In the genomic region with DNA sequence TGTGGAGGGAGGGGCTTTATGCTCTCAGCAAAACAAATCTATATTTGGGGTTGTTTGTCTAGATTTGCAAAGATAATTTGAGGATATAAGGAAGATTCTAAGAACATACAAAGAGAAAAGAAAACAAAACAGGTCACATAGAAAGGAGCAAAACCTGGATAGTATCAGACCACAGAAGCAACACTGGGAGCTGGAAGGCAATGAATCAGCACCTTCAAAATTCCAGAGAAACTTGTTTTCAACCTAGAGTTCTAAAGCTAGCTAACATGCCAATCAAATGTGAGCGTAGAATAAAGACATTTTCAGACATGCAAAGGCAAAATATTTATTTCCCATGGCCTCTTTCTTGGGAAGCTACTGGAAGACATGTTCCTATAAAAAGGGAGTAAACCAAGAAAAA, we compare ENCODE assay signal across 29 cellular contexts.
"Had no signal": no experiment of that assay in that cellular context is flagged by ENCODE, and none has a peak within 500 bp of the region (broad histone marks: within the 10 kb centered on the region; RNA-seq: fewer than 3 reads in every experiment).

No MANE protein-coding gene starts in this region.

- DNase-seq: activated CD4-positive, alpha-beta T cell treated with anti-CD3 and anti-CD28 coated beads for 48 hours; activated CD4-positive, alpha-beta T cell treated with anti-CD3 and anti-CD28 coated beads, Interleukin-2, amount 50 U/mL, for 48 hours; activated CD8-positive, alpha-beta memory T cell treated with anti-CD3 and anti-CD28 coated beads, Interleukin-2, amount 50 U/mL, for 4 hours; activated effector memory CD4-positive, alpha-beta T cell treated with anti-CD3 and anti-CD28 coated beads, Interleukin-2, amount 50 U/mL, for 16 hours; activated naive CD4-positive, alpha-beta T cell treated with anti-CD3 and anti-CD28 coated beads for 36 hours; activated naive CD8-positive, alpha-beta T cell treated with anti-CD3 and anti-CD28 coated beads for 36 hours; activated T-cell treated with anti-CD3 and anti-CD28 coated beads, Interleukin-2, amount 50 U/mL, for 1 hour; adrenal gland; aorta; brain microvascular endothelial cell; effector CD8-positive, alpha-beta T cell; erythroblast; head of caudate nucleus; hippocampal formation; kidney; midbrain; naive thymus-derived CD4-positive, alpha-beta T cell; nucleus accumbens; pancreas; psoas muscle; stimulated activated CD4-positive, alpha-beta T cell treated with anti-CD3 and anti-CD28 coated beads, Interleukin-2, amount 100 ng/mL, for 24 hours; stimulated activated naive B cell treated with anti-CD40 and anti-IgM and Interleukin-4, amounts not matched to agents 10 μg/mL and 1 μg/mL and 100 μg/mL, for 72 hours; stomach; thyroid gland; WERI-Rb-1 had no signal

- H3K9me3 ChIP-seq: adrenal gland, gastroesophageal sphincter, pancreas, psoas muscle, right atrium auricular region, stomach, thyroid gland had no signal

- H3K4me1 ChIP-seq: adrenal gland, pancreas, stomach had no signal

- H3K27me3 ChIP-seq: adrenal gland, brain microvascular endothelial cell, gastroesophageal sphincter, pancreas, right atrium auricular region, thyroid gland had no signal

- H3K4me2 ChIP-seq: smooth muscle cell had no signal

- H3K27ac ChIP-seq: adrenal gland, brain microvascular endothelial cell, gastroesophageal sphincter, pancreas, psoas muscle, right atrium auricular region, stomach, thyroid gland, WERI-Rb-1 had no signal

- H3K4me3 ChIP-seq: adrenal gland, gastroesophageal sphincter, pancreas, psoas muscle, right atrium auricular region, smooth muscle cell, stomach, thyroid gland had no signal

- ATAC-seq: activated CD4-positive, CD25-positive, alpha-beta regulatory T cell treated with anti-CD3 and anti-CD28 coated beads, Interleukin-2, amount 50 U/mL, for 24 hours; gastroesophageal sphincter; naive thymus-derived CD4-positive, alpha-beta T cell; pancreas; stimulated activated naive B cell treated with anti-CD40 and anti-IgM and Interleukin-4, amounts not matched to agents 10 μg/mL and 1 μg/mL and 100 μg/mL, for 72 hours had no signal

- H3K36me3 ChIP-seq: adrenal gland, brain microvascular endothelial cell, gastroesophageal sphincter, pancreas, right atrium auricular region, stomach, thyroid gland, WERI-Rb-1 had no signal
